Comparison of ENCODE assay signal across 1 cellular context in genomic region chr17:49195746-49196145, GRCh38.
TF ChIP-seq lines count a peak whose summit lies in the region.

No MANE protein-coding gene starts in this region.

TF ChIP-seq in GM12878, 131 proteins besides CTCF, POLR2A, EP300 and RAD21:
- TF ChIP-seq ATF7 (IDR thresholded peaks at IDR 0.05; ENCODE audit: low read depth) (0 out of 2 replicates have a peak, but pooled peaks have one; percentile 18), IRF4 (IDR thresholded peaks at IDR 0.05; ENCODE audit: low read depth, low read length) (no peak), NBN (IDR thresholded peaks at IDR 0.05) (no peak), BHLHE40 (IDR thresholded peaks at IDR 0.05; ENCODE audit: borderline replicate concordance in 1 of 2, low read depth in 2 of 2, low read length in 1 of 2) (peak; percentile 6 to 8; a peak in 1 of 4 replicates), JUNB (IDR thresholded peaks at IDR 0.05) (0 out of 2 replicates have a peak, but pooled peaks have one; percentile 8), RUNX3 (IDR thresholded peaks at IDR 0.05; ENCODE audit: low read length) (no peak), CBX3 (IDR thresholded peaks at IDR 0.05; ENCODE audit: borderline replicate concordance, low read depth) (no peak), BACH1 (IDR thresholded peaks at IDR 0.05; ENCODE audit: borderline replicate concordance) (no peak), MTA2 (IDR thresholded peaks at IDR 0.05; ENCODE audit: low read depth) (0 out of 2 replicates have a peak, but pooled peaks have one; percentile 7), NFXL1 (IDR thresholded peaks at IDR 0.05; ENCODE audit: borderline replicate concordance) (no peak), PAX8 (IDR thresholded peaks at IDR 0.05) (no peak), ZSCAN29 (IDR thresholded peaks at IDR 0.05) (no peak), ZNF274 (IDR thresholded peaks at IDR 0.05; ENCODE audit: insufficient read depth, insufficient read length) (no peak), ZNF207 (IDR thresholded peaks at IDR 0.05; ENCODE audit: borderline replicate concordance) (no peak)
